In the genomic region with DNA sequence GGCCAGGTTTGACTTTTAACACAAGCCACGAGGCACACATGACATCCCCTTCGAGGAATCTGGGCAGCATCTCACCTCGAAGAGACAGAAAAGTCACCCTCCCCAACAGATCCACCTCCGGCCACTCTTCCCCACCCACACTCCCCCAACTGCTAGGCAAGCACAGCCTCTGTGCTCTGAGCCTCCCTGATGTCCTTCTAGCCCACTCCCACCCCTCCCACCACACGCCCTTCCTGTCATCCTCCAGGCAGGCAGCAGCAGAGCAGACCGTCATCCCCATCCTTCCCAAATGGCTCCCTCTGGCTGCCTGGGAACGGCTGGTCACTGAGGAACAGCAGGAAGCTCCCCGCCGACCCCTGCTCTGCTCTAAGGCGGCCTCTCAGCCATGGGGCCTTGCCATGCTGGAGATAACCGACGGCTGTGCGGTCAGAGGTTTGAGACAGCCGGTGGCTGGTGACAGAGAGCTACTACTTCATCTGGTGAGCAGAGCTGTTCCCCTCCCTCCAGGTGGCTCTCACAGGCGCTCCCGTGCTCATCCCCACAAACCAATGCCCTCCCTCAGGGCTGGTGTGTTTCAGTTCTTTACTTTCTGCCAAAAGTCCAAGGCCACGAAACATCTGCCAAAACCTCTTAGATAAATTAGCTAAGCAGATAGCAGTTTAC, we compare ENCODE assay signal across 28 cellular contexts. TPM values are rescaled to one million over a fixed set of nuclear protein-coding genes. Genes with fewer than 3 reads are reported as not detected.
DNase-seq lines count a peak whose midpoint lies in the region; ATAC-seq, FAIRE-seq and TF ChIP-seq lines count a peak whose summit lies in the region.
"Had no signal": no experiment of that assay in that cellular context is flagged by ENCODE, and none has a peak within 500 bp of the region (broad histone marks: within the 10 kb centered on the region; RNA-seq: fewer than 3 reads in every experiment).

No MANE protein-coding gene starts in this region.

- H3K9me3 ChIP-seq in right atrium auricular region (no peaks in the 10 kb centered on the region), HepG2 (ENCODE audit: low read length) (no peaks in the 10 kb centered on the region), ovary (no peaks in the 10 kb centered on the region)
- H3K9me3 ChIP-seq: A549, lower lobe of right lung, SJCRH30 had no signal

- no peaks in the 10 kb centered on the region for H4K20me1 ChIP-seq in HepG2 (ENCODE audit: insufficient read depth, low read length)

- TF ChIP-seq CTCF in right atrium auricular region (IDR thresholded peaks at IDR 0.05) (no peak), HepG2 (CRISPR knock-in tag; IDR thresholded peaks at IDR 0.05) (0 out of 2 replicates have a peak, but pooled peaks have one; percentile 26), ovary (IDR thresholded peaks at IDR 0.05) (peak in 1 of 3 donors; percentile 30)

- H3K4me3 ChIP-seq in right atrium auricular region (no peak overlapping the region), HepG2 (replicated peaks in 1 of 3; ENCODE audit: insufficient read depth in 1 of 3, low read depth in 2 of 3, low read length in 3 of 3) (no peak overlapping the region), ovary (no peak overlapping the region)
- H3K4me3 ChIP-seq: A549, lower lobe of right lung, SJCRH30 had no signal

- TF ChIP-seq EP300 in HepG2 (IDR thresholded peaks at IDR 0.05; ENCODE audit: low read depth in 2 of 2, low read length in 2 of 2) = no peak
- TF ChIP-seq EP300 in HepG2 (CRISPR knock-in tag; IDR thresholded peaks at IDR 0.05; ENCODE audit: borderline replicate concordance) = no peak
- no peak for TF ChIP-seq EP300 in ovary (IDR thresholded peaks at IDR 0.05)

- H3K36me3 ChIP-seq in right atrium auricular region (peaks cover 4% of the 10 kb centered on the region), HepG2 (replicated peaks in 1 of 2; ENCODE audit: control insufficient read depth in 1 of 2, insufficient read depth in 2 of 2, low read length in 2 of 2) (peaks cover 9 to 47% of the 10 kb centered on the region in 2 experiments), ovary (no peaks in the 10 kb centered on the region)

- POLR2A ChIA-PET in HepG2 (lab: Yijun Ruan, JAX) = no interaction called here

- H3K4me2 ChIP-seq in HepG2 (ENCODE audit: low read depth, low read length) = no peak overlapping the region
- H3K4me2 ChIP-seq: A549 had no signal

- WGBS in HepG2 (ENCODE audit: low lambda C conversion rate) = 91% methylated on average over 16 of the region's 17 CpGs
- 19 to 39% (median 30%) methylated on average over 16 to 17 of the region's 17 CpGs for WGBS in ovary, 3 donors

- H3K27me3 ChIP-seq in right atrium auricular region (no peaks in the 10 kb centered on the region), HepG2 (ENCODE audit: control insufficient read depth in 1 of 2, insufficient read depth in 2 of 2, low read length in 2 of 2) (no peaks in the 10 kb centered on the region; a peak in 1 of 5 replicates), ovary (no peaks in the 10 kb centered on the region)
- H3K27me3 ChIP-seq: SJCRH30 had no signal

- H3K27ac ChIP-seq in right atrium auricular region (no peak overlapping the region), HepG2 (ENCODE audit: extremely low read length, insufficient read depth, low read length) (no peak overlapping the region), ovary (peak overlapping the region; percentile 67 to 79)
- H3K27ac ChIP-seq: A549, lower lobe of right lung, SJCRH30 had no signal

- H3K79me2 ChIP-seq in HepG2 (ENCODE audit: insufficient read depth, low read length) = peaks cover 3% of the 10 kb centered on the region

- DNase-seq in Right ventricle myocardium inferior (ENCODE audit: missing footprints) (peak; percentile 52), right atrium auricular region (ENCODE audit: low spot score) (no peak), HepG2 (ENCODE audit: low spot score) (no peak), ovary (peak; percentile 67 to 77 (median 70)), glomerular visceral epithelial cell (ENCODE audit: extremely low spot score) (no peak), hypothalamus (lab: John Stamatoyannopoulos, UW) (no peak)
- DNase-seq: activated CD4-positive, alpha-beta T cell treated with anti-CD3 and anti-CD28 coated beads, Interleukin-2, amount 10 ng/mL, durations not matched to agents 24 days and 14 days; activated naive CD8-positive, alpha-beta T cell treated with anti-CD3 and anti-CD28 coated beads, Interleukin-2, amount 50 U/mL, for 24 hours; activated T-cell treated with anti-CD3 and anti-CD28 coated beads, Interleukin-2, amount 50 U/mL, for 1 hour; CD4-positive, alpha-beta T cell; cerebellar nuclear complex; dermis blood vessel endothelial cell; DMS79 treated with DMSO at 0.1 percent for 48 hours; endodermal cell; GF-D8; lower lobe of right lung; NCI-H1048; NCI-H1694; NCI-H446; NCI-H774; SJCRH30; stimulated activated CD4-positive, alpha-beta T cell treated with anti-CD3 and anti-CD28 coated beads, Interleukin-4, amount 100 ng/mL, for 24 hours had no signal

- FAIRE-seq in HepG2 (lab: Jason Lieb, UNC) = no peak
- FAIRE-seq: A549, keratinocyte had no signal

- no peak for TF ChIP-seq POLR2A in HepG2 (IDR thresholded peaks at IDR 0.05; ENCODE audit: insufficient read depth in 1 of 2, low read depth in 2 of 2, low read length in 2 of 2)
- TF ChIP-seq POLR2A in ovary (IDR thresholded peaks at IDR 0.05) = no peak

- CTCF ChIA-PET in HepG2 (lab: Yijun Ruan, JAX; ENCODE audit: low intra/inter-chr PET ratio, low total read pairs) = no interaction called here

- TF ChIP-seq RAD21 in HepG2 (CRISPR knock-in tag; IDR thresholded peaks at IDR 0.05) = no peak

- intact Hi-C loops in Right ventricle myocardium inferior (cut with DNase I) (no loop called here), HepG2 (cut with micrococcal nuclease; ENCODE audit: unreplicated experiment) (no loop called here), ovary (cut with DNase I) (loop anchor here in 1 of 4 donors (5.0 kb wide), 1 partner anchor 44 kb away; no protein-coding TSS in a partner anchor)

- H3K4me1 ChIP-seq in right atrium auricular region = peaks cover 0 to 6% of the 10 kb centered on the region in 2 donors
- peaks cover 14% of the 10 kb centered on the region for H3K4me1 ChIP-seq in HepG2 (ENCODE audit: insufficient read depth, low read length)
- H3K4me1 ChIP-seq in ovary (ENCODE audit: insufficient read depth) = peaks cover 9% of the 10 kb centered on the region
- H3K4me1 ChIP-seq: A549, lower lobe of right lung, SJCRH30 had no signal

- no peak overlapping the region for H2AFZ ChIP-seq in HepG2 (ENCODE audit: low read length)

- in situ Hi-C loops in HepG2 (cut with HindIII; ENCODE audit: extremely low pct_ligation_motif_present, low pct_unique_long_range_greater_than_20kb) = loop anchor here (5.0 kb wide), 1 partner anchor 49 kb away; no protein-coding TSS in a partner anchor

- no peak overlapping the region for H3K9ac ChIP-seq in HepG2 (ENCODE audit: insufficient read depth, low read depth, low read length)

- BruUV-seq in HepG2 (replicated peaks; lab: Mats Ljungman, UMichigan) = no TSS peak

- no peak for ATAC-seq in Right ventricle myocardium inferior
- peak; percentile 48 for ATAC-seq in HepG2
- ATAC-seq in HG02759 (IDR thresholded peaks at IDR 0.05; ENCODE audit: unreplicated experiment) = no peak
- no peak for ATAC-seq in GM21526 (IDR thresholded peaks at IDR 0.05; ENCODE audit: low FRiP score, unreplicated experiment)
- ATAC-seq: A549; activated naive CD8-positive, alpha-beta T cell treated with anti-CD3 and anti-CD28 coated beads, Interleukin-2, amount 50 U/mL, for 24 hours; esophagus mucosa; T-cell had no signal

TF ChIP-seq in HepG2, 621 proteins besides CTCF, POLR2A, EP300 and RAD21 (continues in another document):
- TF ChIP-seq SP140L (CRISPR knock-in tag; IDR thresholded peaks at IDR 0.05; ENCODE audit: borderline replicate concordance) = no peak
- no peak for TF ChIP-seq CHD4 (IDR thresholded peaks at IDR 0.05; ENCODE audit: borderline replicate concordance, low read length)
- TF ChIP-seq, protein P1, sequence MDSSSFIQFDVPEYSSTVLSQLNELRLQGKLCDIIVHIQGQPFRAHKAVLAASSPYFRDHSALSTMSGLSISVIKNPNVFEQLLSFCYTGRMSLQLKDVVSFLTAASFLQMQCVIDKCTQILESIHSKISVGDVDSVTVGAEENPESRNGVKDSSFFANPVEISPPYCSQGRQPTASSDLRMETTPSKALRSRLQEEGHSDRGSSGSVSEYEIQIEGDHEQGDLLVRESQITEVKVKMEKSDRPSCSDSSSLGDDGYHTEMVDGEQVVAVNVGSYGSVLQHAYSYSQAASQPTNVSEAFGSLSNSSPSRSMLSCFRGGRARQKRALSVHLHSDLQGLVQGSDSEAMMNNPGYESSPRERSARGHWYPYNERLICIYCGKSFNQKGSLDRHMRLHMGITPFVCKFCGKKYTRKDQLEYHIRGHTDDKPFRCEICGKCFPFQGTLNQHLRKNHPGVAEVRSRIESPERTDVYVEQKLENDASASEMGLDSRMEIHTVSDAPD (CRISPR knock-in tag; IDR thresholded peaks at IDR 0.05) = peak; percentile 45; the same call in 1 of the 2 replicates

RNA-seq across cellular contexts. Expression of a gene that starts 25.6 kb away (rescaled TPM):
- 4.8 TPM for total RNA-seq in Right ventricle myocardium inferior
- 1 to 10 TPM; 3.0 to 4.3 TPM for total RNA-seq in right atrium auricular region
- 5.7 and 6.8 TPM in 2 replicates for total RNA-seq in HepG2 (2016; rRNA removed; fragmentation: Illumina TruSeq; extraction: Trizol)
- 14.2 and 15.4 TPM in 2 replicates for total RNA-seq in HepG2 (2016; cell fraction: cytosol; rRNA removed; fragmentation: Illumina TruSeq; extraction: Trizol; ENCODE audit: low read depth)
- total RNA-seq in HepG2 (2016; cell fraction: insoluble cytoplasmic fraction; rRNA removed; fragmentation: Illumina TruSeq; extraction: Trizol) = 4.1 and 7.4 TPM in 2 replicates
- 8.5 and 9.7 TPM in 2 replicates for total RNA-seq in HepG2 (2016; cell fraction: membrane; rRNA removed; fragmentation: Illumina TruSeq; extraction: Trizol)
- 10.3 and 12.7 TPM in 2 replicates for total RNA-seq in HepG2 (2016; cell fraction: nucleus; rRNA removed; fragmentation: Illumina TruSeq; extraction: Trizol)
- 4.4 and 4.8 TPM in 2 replicates for polyA plus RNA-seq in HepG2 (2011; rRNA removed)
- 1.9 and 3.0 TPM in 2 replicates for polyA plus RNA-seq in HepG2 (2011; cell fraction: cytosol; rRNA removed)
- polyA plus RNA-seq in HepG2 (2011; cell fraction: nucleus; rRNA removed) = 40.2 and 52.1 TPM in 2 replicates
- polyA plus RNA-seq in HepG2 (2012) = 4.8 and 5.9 TPM in 2 replicates
- polyA plus RNA-seq in HepG2 (2016; cell fraction: cytosol; fragmentation: Illumina TruSeq; extraction: Trizol; ENCODE audit: low read depth) = 0.46 and 0.69 TPM in 2 replicates
- 4.0 and 5.3 TPM in 2 replicates for polyA plus RNA-seq in HepG2 (2016; cell fraction: insoluble cytoplasmic fraction; fragmentation: Illumina TruSeq; extraction: Trizol; ENCODE audit: low read depth)
- polyA plus RNA-seq in HepG2 (2016; cell fraction: membrane; fragmentation: Illumina TruSeq; extraction: Trizol; ENCODE audit: low read depth) = 1.4 and 1.6 TPM in 2 replicates
- polyA plus RNA-seq in HepG2 (2016; cell fraction: nucleus; fragmentation: Illumina TruSeq; extraction: Trizol; ENCODE audit: insufficient read depth, low read depth) = 30.1 and 30.8 TPM in 2 replicates
- polyA minus RNA-seq in HepG2 (2011; rRNA and poly(A)+ RNA removed; ENCODE audit: low replicate concordance) = 13.1 TPM in 2 replicates
- 4.6 and 4.9 TPM in 2 replicates for polyA minus RNA-seq in HepG2 (2011; cell fraction: cytosol; rRNA and poly(A)+ RNA removed)
- 14.7 and 15.8 TPM in 2 replicates for polyA minus RNA-seq in HepG2 (2011; cell fraction: nucleus; rRNA and poly(A)+ RNA removed)
- total RNA-seq in ovary = 10 to 100 TPM in 6 of 7 donors, 1 to 10 TPM in 1; 7.9 to 20.8 (median 11.0) TPM
- 1 to 10 TPM; 1.5 to 5.7 TPM for polyA plus RNA-seq in ovary

Comparison
In these comparisons a context has a peak if more than half of its experiments do, and no peak if none do; other contexts are left out.
1. DNase-seq: peak in Right ventricle myocardium inferior (single experiment) and ovary (5 of 5); none in right atrium auricular region (single experiment), HepG2 (single experiment), glomerular visceral epithelial cell (single experiment) and hypothalamus (0 of 51).
2. H3K27ac ChIP-seq: peak in ovary (2 of 2); none in right atrium auricular region (0 of 2) and HepG2 (single experiment).